ENCODE assay signal across 8 cellular contexts in the genomic region with DNA sequence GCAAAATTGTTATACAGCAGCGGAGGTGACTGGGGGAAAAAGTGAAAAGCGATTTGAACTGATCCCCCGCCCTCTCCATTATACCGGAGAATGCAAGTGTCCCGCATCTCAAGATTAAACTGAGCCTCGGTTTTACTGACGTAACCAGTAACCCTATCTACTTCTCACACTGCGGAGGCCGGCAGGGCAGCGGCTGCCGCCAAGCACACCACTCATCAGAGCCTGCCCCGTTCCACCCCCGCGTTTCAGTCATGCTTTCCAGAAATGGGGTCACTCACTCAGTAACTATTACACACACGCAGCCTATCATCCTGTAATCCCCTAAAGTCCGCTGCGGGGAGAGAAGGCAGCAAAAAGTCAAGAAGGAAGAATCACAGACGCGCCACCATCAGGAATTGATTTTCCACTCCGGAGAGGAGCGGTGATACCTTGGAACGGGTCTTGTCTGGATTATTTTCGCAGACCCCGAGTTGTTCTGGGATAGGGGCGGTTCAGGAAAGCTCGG. TPM values are rescaled to one million over a fixed set of nuclear protein-coding genes. Genes with fewer than 3 reads are reported as not detected.
DNase-seq lines count a peak whose midpoint lies in the region; ATAC-seq and TF ChIP-seq lines count a peak whose summit lies in the region.

No MANE protein-coding gene starts in this region.

- peaks cover 28% of the 10 kb centered on the region for H3K4me1 Mint-ChIP-seq in CD14-positive monocyte

- H3K27ac Mint-ChIP-seq in CD14-positive monocyte = peak overlapping the region; percentile 87 to 96 (median 92)

- H3K79me2 ChIP-seq in SU-DHL-6 (ENCODE audit: insufficient read depth, low read length) = peaks cover 35% of the 10 kb centered on the region; the same call in 1 of the 2 replicates

- peak overlapping the region; percentile 66 for H3K4me2 ChIP-seq in SU-DHL-6 (ENCODE audit: low read depth, low read length, poor library complexity, severe bottlenecking)

- H3K9ac ChIP-seq in SU-DHL-6 (ENCODE audit: low read length) (peak overlapping the region; percentile 84), adipocyte (ENCODE audit: low read length) (peak overlapping the region; percentile 83)

- H3K4me1 ChIP-seq in adipocyte (ENCODE audit: control insufficient read depth, insufficient read depth, low read length) = peaks cover 14% of the 10 kb centered on the region
- peaks cover 2% of the 10 kb centered on the region for H3K4me1 ChIP-seq in right cardiac atrium (ENCODE audit: control insufficient read depth, insufficient read depth, low read length)

- H3K4me3 ChIP-seq in SU-DHL-6 (ENCODE audit: insufficient read depth, low read length, poor library complexity, severe bottlenecking) = peak overlapping the region; percentile 96
- H3K4me3 ChIP-seq in adipocyte (ENCODE audit: low read length) = peak overlapping the region; percentile 87
- H3K4me3 ChIP-seq in right cardiac atrium (ENCODE audit: low read length) = peak overlapping the region; percentile 95

- under 1% methylated on average over 26 of the region's 26 CpGs for WGBS in right cardiac atrium

- H3F3A ChIP-seq in SU-DHL-6 (ENCODE audit: insufficient read depth) = 0 out of 2 replicates have a peak, but pooled peaks cover 3% of the 10 kb centered on the region

- ATAC-seq in GM19351 (IDR thresholded peaks at IDR 0.05; ENCODE audit: unreplicated experiment) (peak; percentile 47), right cardiac atrium (peak; percentile 49 to 57)

- peak; percentile 42 for DNase-seq in CD14-positive monocyte (ENCODE audit: low spot score)
- DNase-seq in HK-2 (ENCODE audit: unreplicated experiment) = peak; percentile 62
- peak; percentile 81 for DNase-seq in adipocyte (ENCODE audit: low read depth)
- DNase-seq in right cardiac atrium = peak; percentile 71 to 81 (median 76)
- peak; percentile 68 for DNase-seq in renal cortical epithelial cell (ENCODE audit: low read depth)
- no peak for DNase-seq in putamen (ENCODE audit: low spot score)

- peaks cover 0 to 26% (median 0%) of the 10 kb centered on the region in 3 donors for H3K27me3 Mint-ChIP-seq in CD14-positive monocyte (ENCODE audit: low read depth in 3 of 3)

- H3K9me3 ChIP-seq in SU-DHL-6 (ENCODE audit: insufficient read depth, low read length) = no peaks in the 10 kb centered on the region
- H3K9me3 ChIP-seq in adipocyte (ENCODE audit: control insufficient read depth, low read length) = no peaks in the 10 kb centered on the region
- H3K9me3 ChIP-seq in right cardiac atrium (ENCODE audit: control insufficient read depth, low read length) = no peaks in the 10 kb centered on the region

- no peaks in the 10 kb centered on the region for H3K36me3 Mint-ChIP-seq in CD14-positive monocyte

- H3K27me3 ChIP-seq in SU-DHL-6 (ENCODE audit: low read length) (no peaks in the 10 kb centered on the region), adipocyte (replicated peaks; ENCODE audit: control insufficient read depth, insufficient read depth, low read length) (peaks cover 3% of the 10 kb centered on the region), right cardiac atrium (ENCODE audit: control insufficient read depth, insufficient read depth) (no peaks in the 10 kb centered on the region)

- H4K20me1 ChIP-seq in SU-DHL-6 (ENCODE audit: low read depth, low read length) = peaks cover 18% of the 10 kb centered on the region

- intact Hi-C loops in CD14-positive monocyte (cut with micrococcal nuclease) (loop anchor here in 1 of 2 donors (5.0 to 10.0 kb wide), 3 partner anchors 50 to 177 kb away; no protein-coding TSS in a partner anchor), right cardiac atrium (cut with DNase I) (no loop called here)

- H3K36me3 ChIP-seq in SU-DHL-6 (ENCODE audit: low read length) = no peaks in the 10 kb centered on the region
- no peaks in the 10 kb centered on the region for H3K36me3 ChIP-seq in adipocyte (ENCODE audit: control insufficient read depth, insufficient read depth, low read length, severe bottlenecking)

- H2AFZ ChIP-seq in SU-DHL-6 (ENCODE audit: low read depth, low read length, severe bottlenecking) = no peak overlapping the region

- TF ChIP-seq CTCF in CD14-positive monocyte (IDR thresholded peaks at IDR 0.05) (no peak), SU-DHL-6 (IDR thresholded peaks at IDR 0.05; ENCODE audit: insufficient read depth, low read length, poor library complexity, severe bottlenecking) (no peak)

- H3K4me3 Mint-ChIP-seq in CD14-positive monocyte = peak overlapping the region; percentile 94

- no peak overlapping the region for H3K27ac ChIP-seq in SU-DHL-6 (ENCODE audit: low read depth, low read length)
- peak overlapping the region; percentile 95 for H3K27ac ChIP-seq in right cardiac atrium (ENCODE audit: low read length)

- H3K9me2 ChIP-seq in SU-DHL-6 (replicated peaks; ENCODE audit: insufficient read depth, low read length) = no peaks in the 10 kb centered on the region

- peaks cover 0 to 32% (median 15%) of the 10 kb centered on the region in 7 donors for H3K9me3 Mint-ChIP-seq in CD14-positive monocyte

RNA-seq across cellular contexts. Expression of a gene that starts 1.4 kb away (rescaled TPM):
- polyA plus RNA-seq in CD14-positive monocyte (10 to 100 TPM; 14.6 to 21.6 TPM), right cardiac atrium (11.1 TPM)
- total RNA-seq in right cardiac atrium (10 to 100 TPM; 25.2 to 37.4 (median 29.3) TPM), renal cortical epithelial cell (55.4 and 65.7 TPM in 2 replicates)
